Comparison of ENCODE assay signal across 13 cellular contexts in genomic region chr15:59191855-59192237, GRCh38. TPM values are rescaled to one million over a fixed set of nuclear protein-coding genes. Genes with fewer than 3 reads are reported as not detected.
DNase-seq lines count a peak whose midpoint lies in the region; ATAC-seq and TF ChIP-seq lines count a peak whose summit lies in the region.
"Had no signal": no experiment of that assay in that cellular context is flagged by ENCODE, and none has a peak within 500 bp of the region (broad histone marks: within the 10 kb centered on the region; RNA-seq: fewer than 3 reads in every experiment).

No MANE protein-coding gene starts in this region.

- H3K4me1 ChIP-seq in mucosa of descending colon (ENCODE audit: low read depth) = no peaks in the 10 kb centered on the region

- H3K36me3 ChIP-seq in mucosa of descending colon (ENCODE audit: low read depth) = no peaks in the 10 kb centered on the region

- H3K36me3 Mint-ChIP-seq in dendritic cell treated with granulocyte-macrophage colony-stimulating factor and Interleukin-4, amounts not matched to agents 40 ng/mL and 50 ng/mL, for 4 days (ENCODE audit: low read depth) = peaks cover 89% of the 10 kb centered on the region
- H3K36me3 Mint-ChIP-seq in activated naive CD8-positive, alpha-beta T cell treated with anti-CD3 and anti-CD28 coated beads, Interleukin-2, amount 50 U/mL, for 24 hours (ENCODE audit: low read depth) = peaks cover 12% of the 10 kb centered on the region
- H3K36me3 Mint-ChIP-seq: CD4-positive, alpha-beta memory T cell; stimulated activated effector memory CD8-positive, alpha-beta T cell treated with anti-CD3 and anti-CD28 coated beads, Interleukin-12 subunit alpha, Interleukin-12 subunit beta, amount 100 ng/mL, for 72 hours had no signal

- intact Hi-C loops in dendritic cell treated with granulocyte-macrophage colony-stimulating factor and Interleukin-4, amounts not matched to agents 40 ng/mL and 50 ng/mL, for 4 days (cut with micrococcal nuclease) = no loop called here
- intact Hi-C loops in mucosa of descending colon (cut with DNase I, micrococcal nuclease) = no loop called here
- intact Hi-C loops in Right ventricle myocardium superior (cut with DNase I) = no loop called here

- peaks cover 57% of the 10 kb centered on the region for H3K4me1 Mint-ChIP-seq in dendritic cell treated with granulocyte-macrophage colony-stimulating factor and Interleukin-4, amounts not matched to agents 40 ng/mL and 50 ng/mL, for 4 days (ENCODE audit: low read depth)
- peaks cover 6% of the 10 kb centered on the region for H3K4me1 Mint-ChIP-seq in activated naive CD8-positive, alpha-beta T cell treated with anti-CD3 and anti-CD28 coated beads, Interleukin-2, amount 50 U/mL, for 24 hours
- H3K4me1 Mint-ChIP-seq: stimulated activated effector memory CD8-positive, alpha-beta T cell treated with anti-CD3 and anti-CD28 coated beads, Interleukin-12 subunit alpha, Interleukin-12 subunit beta, amount 100 ng/mL, for 72 hours had no signal

- no peak overlapping the region for H3K4me3 Mint-ChIP-seq in dendritic cell treated with granulocyte-macrophage colony-stimulating factor and Interleukin-4, amounts not matched to agents 40 ng/mL and 50 ng/mL, for 4 days
- no peak overlapping the region for H3K4me3 Mint-ChIP-seq in activated naive CD8-positive, alpha-beta T cell treated with anti-CD3 and anti-CD28 coated beads, Interleukin-2, amount 50 U/mL, for 24 hours
- H3K4me3 Mint-ChIP-seq: activated CD8-positive, alpha-beta memory T cell treated with anti-CD3 and anti-CD28 coated beads, Interleukin-2, amount 10 ng/mL, durations not matched to agents 7 days and 5 days; CD4-positive, alpha-beta memory T cell; stimulated activated effector memory CD8-positive, alpha-beta T cell treated with anti-CD3 and anti-CD28 coated beads, Interleukin-12 subunit alpha, Interleukin-12 subunit beta, amount 100 ng/mL, for 72 hours had no signal

- TF ChIP-seq CTCF in mucosa of descending colon (IDR thresholded peaks at IDR 0.05) = no peak

- ATAC-seq in mucosa of descending colon = peak; percentile 92
- no peak for ATAC-seq in activated naive CD8-positive, alpha-beta T cell treated with anti-CD3 and anti-CD28 coated beads, Interleukin-2, amount 50 U/mL, for 24 hours
- ATAC-seq in HG03039 (IDR thresholded peaks at IDR 0.05; ENCODE audit: unreplicated experiment) = no peak
- ATAC-seq in Right ventricle myocardium superior (ENCODE audit: poor library complexity) = no peak
- ATAC-seq: activated CD8-positive, alpha-beta memory T cell treated with anti-CD3 and anti-CD28 coated beads, Interleukin-2, amount 10 ng/mL, durations not matched to agents 7 days and 5 days; stimulated activated effector memory CD8-positive, alpha-beta T cell treated with anti-CD3 and anti-CD28 coated beads, Interleukin-12 subunit alpha, Interleukin-12 subunit beta, amount 100 ng/mL, for 72 hours had no signal

- H3K27me3 Mint-ChIP-seq in dendritic cell treated with granulocyte-macrophage colony-stimulating factor and Interleukin-4, amounts not matched to agents 40 ng/mL and 50 ng/mL, for 4 days = no peaks in the 10 kb centered on the region
- H3K27me3 Mint-ChIP-seq in activated naive CD8-positive, alpha-beta T cell treated with anti-CD3 and anti-CD28 coated beads, Interleukin-2, amount 50 U/mL, for 24 hours = peaks cover 4% of the 10 kb centered on the region

- no peak overlapping the region for H3K4me3 ChIP-seq in mucosa of descending colon

- peaks cover 8% of the 10 kb centered on the region for H3K9me3 Mint-ChIP-seq in dendritic cell treated with granulocyte-macrophage colony-stimulating factor and Interleukin-4, amounts not matched to agents 40 ng/mL and 50 ng/mL, for 4 days
- H3K9me3 Mint-ChIP-seq in activated naive CD8-positive, alpha-beta T cell treated with anti-CD3 and anti-CD28 coated beads, Interleukin-2, amount 50 U/mL, for 24 hours = no peaks in the 10 kb centered on the region
- H3K9me3 Mint-ChIP-seq: stimulated activated effector memory CD8-positive, alpha-beta T cell treated with anti-CD3 and anti-CD28 coated beads, Interleukin-12 subunit alpha, Interleukin-12 subunit beta, amount 100 ng/mL, for 72 hours had no signal

- no peaks in the 10 kb centered on the region for H3K9me3 ChIP-seq in mucosa of descending colon

- H3K27ac Mint-ChIP-seq in dendritic cell treated with granulocyte-macrophage colony-stimulating factor and Interleukin-4, amounts not matched to agents 40 ng/mL and 50 ng/mL, for 4 days = peak overlapping the region; percentile 56
- no peak overlapping the region for H3K27ac Mint-ChIP-seq in activated naive CD8-positive, alpha-beta T cell treated with anti-CD3 and anti-CD28 coated beads, Interleukin-2, amount 50 U/mL, for 24 hours
- H3K27ac Mint-ChIP-seq: activated CD8-positive, alpha-beta memory T cell treated with anti-CD3 and anti-CD28 coated beads, Interleukin-2, amount 10 ng/mL, durations not matched to agents 7 days and 5 days; CD4-positive, alpha-beta memory T cell; stimulated activated effector memory CD8-positive, alpha-beta T cell treated with anti-CD3 and anti-CD28 coated beads, Interleukin-12 subunit alpha, Interleukin-12 subunit beta, amount 100 ng/mL, for 72 hours had no signal

- DNase-seq in AG20443 (ENCODE audit: low spot score) (peak; percentile 71), NCI-H226 (peak; percentile 96), mucosa of descending colon (no peak), OCI-M1 (lab: John Stamatoyannopoulos, UW) (no peak), Right ventricle myocardium superior (no peak)
- no peak for DNase-seq in activated naive CD8-positive, alpha-beta T cell treated with anti-CD3 and anti-CD28 coated beads, Interleukin-2, amount 50 U/mL, for 24 hours
- DNase-seq: activated CD8-positive, alpha-beta memory T cell treated with anti-CD3 and anti-CD28 coated beads, Interleukin-2, amount 10 ng/mL, durations not matched to agents 7 days and 5 days; CD4-positive, alpha-beta memory T cell; NCI-H524 treated with DMSO at 0.1 percent for 48 hours had no signal

RNA-seq across cellular contexts. Expression of gene LDHAL6B, which starts 14.8 kb away (rescaled TPM):
- total RNA-seq in mucosa of descending colon = not detected
- not detected for total RNA-seq in Right ventricle myocardium superior
- total RNA-seq: activated CD8-positive, alpha-beta memory T cell treated with anti-CD3 and anti-CD28 coated beads, Interleukin-2, amount 10 ng/mL, durations not matched to agents 7 days and 5 days; CD4-positive, alpha-beta memory T cell; T-helper 1 cell treated with Interleukin-12 subunit alpha and Interleukin-12 subunit beta and Interleukin-4 antibody, amounts not matched to agents 30 ng/mL and 1 ng/mL, for 36 hours had no signal

Comparison
In these comparisons a context has a peak if more than half of its experiments do, and no peak if none do; other contexts are left out.
1. DNase-seq: peak in AG20443 (single experiment) and NCI-H226 (single experiment); none in mucosa of descending colon (0 of 3), OCI-M1 (single experiment), activated naive CD8-positive, alpha-beta T cell treated with anti-CD3 and anti-CD28 coated beads, Interleukin-2, amount 50 U/mL, for 24 hours (single experiment) and Right ventricle myocardium superior (single experiment).